In the genomic region with DNA sequence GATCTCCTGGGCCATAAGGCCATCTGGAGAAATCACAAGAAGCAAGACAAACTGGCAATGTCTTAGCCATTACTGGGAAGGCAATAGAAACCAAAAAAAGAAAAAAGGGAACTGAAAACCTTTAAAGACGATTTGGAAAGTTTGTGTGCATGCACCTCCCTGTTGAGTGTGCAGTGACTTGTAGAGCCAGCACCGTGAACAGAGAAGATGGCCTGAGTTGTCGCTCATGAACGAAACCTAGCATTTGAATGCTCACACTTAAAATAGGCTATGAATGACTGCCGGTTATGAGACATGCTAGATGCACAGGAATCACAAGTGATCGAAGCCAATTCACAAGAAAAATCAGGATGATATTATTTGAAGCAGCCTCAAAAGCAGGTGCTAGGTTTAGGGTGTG, we compare ENCODE assay signal across 9 cellular contexts.
DNase-seq lines count a peak whose midpoint lies in the region; ATAC-seq, FAIRE-seq and TF ChIP-seq lines count a peak whose summit lies in the region.
"Had no signal": no experiment of that assay in that cellular context is flagged by ENCODE, and none has a peak within 500 bp of the region (broad histone marks: within the 10 kb centered on the region; RNA-seq: fewer than 3 reads in every experiment).

No MANE protein-coding gene starts in this region.

- H3K27ac ChIP-seq in K562 (ENCODE audit: extremely low read depth, low read depth, low read length) = no peak overlapping the region

- H3K9me3 Mint-ChIP-seq in Calu3 (ENCODE audit: low read depth, unreplicated experiment) = no peaks in the 10 kb centered on the region

- H3K4me1 ChIP-seq in K562 (replicated peaks in 1 of 2; ENCODE audit: control insufficient read depth in 2 of 2, insufficient read depth in 2 of 2, low read length in 2 of 2) = no peaks in the 10 kb centered on the region

- POLR2A ChIA-PET in K562 (lab: Yijun Ruan, JAX) = no interaction called here

- no peak overlapping the region for H3K27ac Mint-ChIP-seq in Calu3 (ENCODE audit: unreplicated experiment)

- CTCF ChIA-PET in K562 (lab: Yijun Ruan, JAX; ENCODE audit: low intra/inter-chr PET ratio) (no interaction called here), Calu3 (lab: Charles Lee) (no interaction called here)

- WGBS in K562 (ENCODE audit: insufficient coverage, low coverage, missing lambda C conversion rate) = under 1% methylated on average over 6 of the region's 6 CpGs

- H4K20me1 ChIP-seq in K562 (replicated peaks; ENCODE audit: control insufficient read depth, insufficient read depth, low read length) = no peaks in the 10 kb centered on the region

- no peak overlapping the region for H3K4me3 ChIP-seq in K562

- no peaks in the 10 kb centered on the region for H3K9me3 ChIP-seq in K562 (replicated peaks; ENCODE audit: control insufficient read depth, insufficient read depth, low read depth, low read length)

- H2AFZ ChIP-seq in K562 (ENCODE audit: low read depth, low read length) = no peak overlapping the region

- intact Hi-C loops in K562 (cut with micrococcal nuclease) = no loop called here
- intact Hi-C loops in Calu3 (cut with micrococcal nuclease; ENCODE audit: unreplicated experiment) = no loop called here
- intact Hi-C loops in Right ventricle myocardium superior (cut with DNase I) = no loop called here

- no peak overlapping the region for H3K4me3 Mint-ChIP-seq in Calu3 (ENCODE audit: low read depth, unreplicated experiment)
- H3K4me3 Mint-ChIP-seq: activated CD8-positive, alpha-beta T cell treated with anti-CD3 and anti-CD28 coated beads for 36 hours had no signal

- no peaks in the 10 kb centered on the region for H3K36me3 Mint-ChIP-seq in Calu3 (ENCODE audit: insufficient read depth, unreplicated experiment)

- H3K4me2 ChIP-seq in K562 (ENCODE audit: insufficient read depth, low read length) = no peak overlapping the region

- no peak for TF ChIP-seq POLR2A in K562 (conservative IDR thresholded peaks at IDR 0.05)

- TF ChIP-seq RAD21 in K562 (CRISPR knock-in tag; conservative IDR thresholded peaks at IDR 0.05 in 1 of 2, IDR thresholded peaks at IDR 0.05 in 1 of 2) = no peak

- H3K79me2 ChIP-seq in K562 (ENCODE audit: control insufficient read depth, insufficient read depth, low read length) = no peaks in the 10 kb centered on the region

- no peak for TF ChIP-seq CTCF in K562 (IDR thresholded peaks at IDR 0.05 in 2 of 3, conservative IDR thresholded peaks at IDR 0.05 in 1 of 3; ENCODE audit: insufficient read depth in 2 of 3, low read depth in 1 of 3, low read length in 3 of 3)
- no peak for TF ChIP-seq CTCF in Calu3 (IDR thresholded peaks at IDR 0.05; ENCODE audit: unreplicated experiment)

- peak; percentile 32 for FAIRE-seq in K562 (lab: Jason Lieb, UNC)

- no peak overlapping the region for H3K9ac ChIP-seq in K562 (ENCODE audit: insufficient read depth in 1 of 2, low read depth in 2 of 2, low read length in 2 of 2)

- DNase-seq in K562 (ENCODE audit: extremely low read depth in 1 of 4, low spot score in 3 of 4) (no peak), AG20443 (ENCODE audit: low spot score) (no peak), Calu3 (no peak), Right ventricle myocardium superior (no peak)
- no peak for DNase-seq in central memory CD4-positive, alpha-beta T cell

- H3K27me3 ChIP-seq in K562 (ENCODE audit: control insufficient read depth in 2 of 2, insufficient read depth in 2 of 2, low read length in 2 of 2) = no peaks in the 10 kb centered on the region

- H3K27me3 Mint-ChIP-seq in Calu3 (ENCODE audit: unreplicated experiment) = no peaks in the 10 kb centered on the region
- H3K27me3 Mint-ChIP-seq: activated CD8-positive, alpha-beta T cell treated with anti-CD3 and anti-CD28 coated beads for 36 hours had no signal

- no peaks in the 10 kb centered on the region for H3K36me3 ChIP-seq in K562 (ENCODE audit: control insufficient read depth, insufficient read depth, low read length)

- in situ Hi-C loops in K562 (cut with MboI) = no loop called here

- no peak for TF ChIP-seq EP300 in K562 (IDR thresholded peaks at IDR 0.05; ENCODE audit: low read length)

- BruUV-seq in K562 (replicated peaks; lab: Mats Ljungman, UMichigan) (no TSS peak), Calu3 (replicated peaks; lab: Mats Ljungman, UMichigan) (no TSS peak)

- ATAC-seq in GM18517 (IDR thresholded peaks at IDR 0.05; ENCODE audit: unreplicated experiment) = peak; percentile 82
- peak; percentile 83 for ATAC-seq in GM21619 (IDR thresholded peaks at IDR 0.05; ENCODE audit: unreplicated experiment)
- peak; percentile 78 for ATAC-seq in HG03432 (IDR thresholded peaks at IDR 0.05; ENCODE audit: unreplicated experiment)
- no peak for ATAC-seq in K562
- no peak for ATAC-seq in Right ventricle myocardium superior (ENCODE audit: poor library complexity)

- no peaks in the 10 kb centered on the region for H3K9me1 ChIP-seq in K562 (ENCODE audit: control insufficient read depth, insufficient read depth, low read length)

- H3K4me1 Mint-ChIP-seq in Calu3 (ENCODE audit: low read depth, unreplicated experiment) = no peaks in the 10 kb centered on the region

TF ChIP-seq in K562, 482 proteins besides CTCF, POLR2A, EP300 and RAD21:
- TF ChIP-seq, protein P1, sequence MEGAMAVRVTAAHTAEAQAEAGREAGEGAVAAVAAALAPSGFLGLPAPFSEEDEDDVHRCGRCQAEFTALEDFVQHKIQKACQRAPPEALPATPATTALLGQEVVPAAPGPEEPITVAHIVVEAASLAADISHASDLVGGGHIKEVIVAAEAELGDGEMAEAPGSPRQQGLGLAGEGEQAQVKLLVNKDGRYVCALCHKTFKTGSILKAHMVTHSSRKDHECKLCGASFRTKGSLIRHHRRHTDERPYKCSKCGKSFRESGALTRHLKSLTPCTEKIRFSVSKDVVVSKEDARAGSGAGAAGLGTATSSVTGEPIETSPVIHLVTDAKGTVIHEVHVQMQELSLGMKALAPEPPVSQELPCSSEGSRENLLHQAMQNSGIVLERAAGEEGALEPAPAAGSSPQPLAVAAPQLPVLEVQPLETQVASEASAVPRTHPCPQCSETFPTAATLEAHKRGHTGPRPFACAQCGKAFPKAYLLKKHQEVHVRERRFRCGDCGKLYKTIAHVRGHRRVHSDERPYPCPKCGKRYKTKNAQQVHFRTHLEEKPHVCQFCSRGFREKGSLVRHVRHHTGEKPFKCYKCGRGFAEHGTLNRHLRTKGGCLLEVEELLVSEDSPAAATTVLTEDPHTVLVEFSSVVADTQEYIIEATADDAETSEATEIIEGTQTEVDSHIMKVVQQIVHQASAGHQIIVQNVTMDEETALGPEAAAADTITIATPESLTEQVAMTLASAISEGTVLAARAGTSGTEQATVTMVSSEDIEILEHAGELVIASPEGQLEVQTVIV (CRISPR knock-in tag; IDR thresholded peaks at IDR 0.05; ENCODE audit: borderline replicate concordance) = no peak
- TF ChIP-seq YY1 (IDR thresholded peaks at IDR 0.05; ENCODE audit: borderline replicate concordance in 1 of 3, control insufficient read depth in 1 of 3, extremely low read depth in 1 of 3, insufficient read depth in 3 of 3, insufficient read length in 1 of 3, insufficient replicate concordance in 2 of 3, low read depth in 1 of 3, low read length in 2 of 3) (peak in 1 of 3 experiments; percentile 55), HMG20A (CRISPR knock-in tag; conservative IDR thresholded peaks at IDR 0.05) (no peak), ZSCAN29 (IDR thresholded peaks at IDR 0.05) (no peak)

Comparison
In these comparisons a context has a peak if more than half of its experiments do, and no peak if none do; other contexts are left out.
1. ATAC-seq: peak in GM18517 (single experiment), GM21619 (single experiment) and HG03432 (single experiment); none in K562 (single experiment) and Right ventricle myocardium superior (single experiment).